12 cellular contexts compared by ENCODE assay signal in the genomic region with DNA sequence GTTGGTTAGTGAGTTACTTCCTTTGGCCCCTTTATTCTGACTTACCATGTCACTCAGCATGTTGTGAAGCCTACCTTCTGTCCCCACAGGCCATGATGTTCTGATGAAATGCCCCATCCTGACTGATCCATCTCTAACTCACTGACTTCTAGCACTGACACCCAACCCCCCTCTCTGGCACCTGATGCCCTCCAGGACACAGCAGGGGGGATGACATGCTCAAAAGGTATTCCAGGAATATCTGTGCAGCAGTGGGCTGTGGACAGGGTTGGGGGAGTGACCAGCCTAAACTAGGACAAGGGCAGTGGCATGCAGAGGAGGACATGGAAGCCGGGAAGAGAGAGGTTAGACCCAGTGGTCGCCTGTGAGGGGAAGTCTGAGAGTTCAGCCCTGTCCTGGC.
"Had no signal": no experiment of that assay in that cellular context is flagged by ENCODE, and none has a peak within 500 bp of the region (broad histone marks: within the 10 kb centered on the region; RNA-seq: fewer than 3 reads in every experiment).

No MANE protein-coding gene starts in this region.

- DNase-seq: activated CD4-positive, alpha-beta T cell treated with anti-CD3 and anti-CD28 coated beads, Interleukin-2, amount 10 ng/mL, durations not matched to agents 24 days and 14 days; activated CD8-positive, alpha-beta T cell treated with anti-CD3 and anti-CD28 coated beads for 36 hours; activated naive CD4-positive, alpha-beta T cell treated with Interleukin-2 at 50 U/mL for 16 hours; activated naive CD8-positive, alpha-beta T cell treated with anti-CD3 and anti-CD28 coated beads, Interleukin-2, amount 50 U/mL, for 24 hours; activated T-cell treated with anti-CD3 and anti-CD28 coated beads, Interleukin-2, amount 50 U/mL, for 1 hour; anterior cingulate cortex; caudate nucleus; islet precursor cell; midbrain; nucleus accumbens; sigmoid colon; stimulated activated CD4-positive, alpha-beta T cell treated with anti-CD3 and anti-CD28 coated beads, Interleukin-4, amount 100 ng/mL, for 4 hours had no signal
